In the genomic region with DNA sequence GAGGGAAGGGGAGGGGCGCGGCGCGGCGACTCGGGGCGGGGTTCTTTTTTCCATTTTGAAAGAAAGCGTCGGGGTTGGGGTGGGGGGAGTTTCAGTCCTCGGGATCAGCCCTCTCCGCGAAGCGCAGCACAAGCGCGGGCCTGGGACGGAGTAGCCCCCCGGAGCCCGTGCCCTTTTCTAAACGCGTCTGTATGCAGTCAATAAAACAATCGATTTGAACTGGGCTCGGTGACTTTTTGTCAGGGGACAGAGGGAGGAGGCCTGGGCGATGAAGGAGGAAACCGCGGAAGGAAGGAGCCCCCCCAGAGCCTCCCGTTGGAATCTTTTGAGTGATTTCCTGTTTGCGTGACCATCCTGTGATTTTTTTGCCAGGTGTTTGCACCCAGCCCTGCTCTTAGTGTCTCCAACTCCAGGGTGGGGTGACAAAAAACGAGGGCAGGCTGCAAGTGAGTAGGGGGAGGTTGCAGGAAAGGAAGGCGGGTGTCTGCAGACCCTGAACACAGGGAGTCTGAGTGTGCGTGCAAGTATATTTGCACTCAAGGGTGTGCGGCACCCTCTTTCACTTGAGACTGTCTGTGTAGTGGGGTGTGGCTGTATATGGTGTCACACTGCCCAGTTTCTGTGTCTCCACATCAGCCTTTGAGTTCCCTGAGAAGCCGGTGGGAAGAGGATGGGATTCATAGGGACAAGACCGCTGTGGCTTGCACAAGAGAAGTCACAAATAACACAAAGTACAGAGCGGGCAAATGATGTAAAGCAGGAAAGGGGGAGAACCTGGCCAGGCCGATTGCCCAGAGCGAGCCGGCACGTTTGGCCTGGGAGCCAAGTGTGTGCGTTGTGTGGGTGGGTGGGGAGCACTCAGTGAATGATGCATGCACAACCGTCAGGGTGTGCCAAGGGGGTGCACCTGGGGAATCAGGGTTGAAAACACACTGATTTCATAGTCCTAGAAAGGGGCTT, we compare ENCODE assay signal across 7 cellular contexts. TPM values are rescaled to one million over a fixed set of nuclear protein-coding genes. Genes with fewer than 3 reads are reported as not detected.
DNase-seq lines count a peak whose midpoint lies in the region; ATAC-seq lines count a peak whose summit lies in the region.

No MANE protein-coding gene starts in this region.

- H3K27ac ChIP-seq in GM23248 (no peak overlapping the region), right cardiac atrium (ENCODE audit: low read length) (peak overlapping the region; percentile 62)

- in situ Hi-C loops in GM23248 (cut with MboI): no loop called here

- H3K79me2 ChIP-seq in GM23248 (ENCODE audit: insufficient read depth): no peaks in the 10 kb centered on the region

- H3K9me2 ChIP-seq in GM23248 (ENCODE audit: insufficient read depth): no peaks in the 10 kb centered on the region

- peak overlapping the region; percentile 82 for H3K4me3 Mint-ChIP-seq in T-helper 17 cell
- peak overlapping the region; percentile 48 for H3K4me3 Mint-ChIP-seq in stimulated activated memory B cell treated with anti-CD40 and anti-IgM and Interleukin-4, amounts not matched to agents 10 μg/mL and 1 μg/mL and 100 μg/mL, for 72 hours

- H3K36me3 ChIP-seq in GM23248 (ENCODE audit: low read depth): no peaks in the 10 kb centered on the region

- 14 to 22% methylated on average over 22 to 40 of the region's 40 CpGs for WGBS in GM23248 (ENCODE audit: low coverage in 1 of 2, low lambda C conversion rate in 2 of 2, missing lambda C conversion rate in 2 of 2), 2 experiments
- 8% methylated on average over 40 of the region's 40 CpGs for WGBS in right cardiac atrium

- no peaks in the 10 kb centered on the region for H4K20me1 ChIP-seq in GM23248 (ENCODE audit: insufficient read depth)

- H3K4me2 ChIP-seq in GM23248 (ENCODE audit: unreplicated experiment): peak overlapping the region; percentile 65

- no peaks in the 10 kb centered on the region; the same call in 1 of the 2 replicates for H3F3A ChIP-seq in GM23248 (ENCODE audit: insufficient read depth)

- peaks cover 89% of the 10 kb centered on the region for H3K27me3 Mint-ChIP-seq in T-helper 17 cell
- peaks cover 76% of the 10 kb centered on the region for H3K27me3 Mint-ChIP-seq in stimulated activated memory B cell treated with anti-CD40 and anti-IgM and Interleukin-4, amounts not matched to agents 10 μg/mL and 1 μg/mL and 100 μg/mL, for 72 hours

- H3K27me3 ChIP-seq in GM23248 (replicated peaks; ENCODE audit: insufficient read depth): peaks cover 25% of the 10 kb centered on the region
- no peaks in the 10 kb centered on the region for H3K27me3 ChIP-seq in right cardiac atrium (ENCODE audit: control insufficient read depth, insufficient read depth)

- peaks cover 19% of the 10 kb centered on the region for H3K4me1 Mint-ChIP-seq in T-helper 17 cell
- peaks cover 25% of the 10 kb centered on the region for H3K4me1 Mint-ChIP-seq in stimulated activated memory B cell treated with anti-CD40 and anti-IgM and Interleukin-4, amounts not matched to agents 10 μg/mL and 1 μg/mL and 100 μg/mL, for 72 hours

- DNase-seq in GM23248: peak; percentile 31
- no peak for DNase-seq in T-helper 17 cell
- DNase-seq in right cardiac atrium: peak in 2 of 3 donors; percentile 55 to 80
- DNase-seq in EL: no peak
- no peak for DNase-seq in superior temporal gyrus (ENCODE audit: extremely low spot score)

- H3K9me3 ChIP-seq in GM23248 (ENCODE audit: low read depth): no peaks in the 10 kb centered on the region
- no peaks in the 10 kb centered on the region for H3K9me3 ChIP-seq in T-helper 17 cell (ENCODE audit: control insufficient read depth, low read length, poor library complexity, severe bottlenecking)
- H3K9me3 ChIP-seq in right cardiac atrium (ENCODE audit: control insufficient read depth, low read length): no peaks in the 10 kb centered on the region

- peak overlapping the region; percentile 63 for H3K4me3 ChIP-seq in GM23248
- peak overlapping the region; percentile 64 for H3K4me3 ChIP-seq in right cardiac atrium (ENCODE audit: low read length)

- H3K4me1 ChIP-seq in GM23248 (ENCODE audit: insufficient read depth) (peaks cover 6% of the 10 kb centered on the region; the same call in 1 of the 2 replicates), right cardiac atrium (ENCODE audit: control insufficient read depth, insufficient read depth, low read length) (peaks cover 4% of the 10 kb centered on the region)

- H3K27ac Mint-ChIP-seq in T-helper 17 cell: no peak overlapping the region
- H3K27ac Mint-ChIP-seq in stimulated activated memory B cell treated with anti-CD40 and anti-IgM and Interleukin-4, amounts not matched to agents 10 μg/mL and 1 μg/mL and 100 μg/mL, for 72 hours: no peak overlapping the region

- intact Hi-C loops in right cardiac atrium (cut with DNase I): loop anchor here in 1 of 4 donors (5.0 to 10.0 kb wide), 2 partner anchors 35 to 108 kb away; a partner anchor contains a TSS

- H3K9me3 Mint-ChIP-seq in stimulated activated memory B cell treated with anti-CD40 and anti-IgM and Interleukin-4, amounts not matched to agents 10 μg/mL and 1 μg/mL and 100 μg/mL, for 72 hours: no peaks in the 10 kb centered on the region

- peak overlapping the region; percentile 67 for H2AFZ ChIP-seq in GM23248

- peak overlapping the region; percentile 66 for H3K9ac ChIP-seq in GM23248

- no peak for ATAC-seq in T-helper 17 cell
- peak; percentile 27 to 44 for ATAC-seq in right cardiac atrium
- no peak for ATAC-seq in stimulated activated memory B cell treated with anti-CD40 and anti-IgM and Interleukin-4, amounts not matched to agents 10 μg/mL and 1 μg/mL and 100 μg/mL, for 72 hours
- ATAC-seq in GM21576 (IDR thresholded peaks at IDR 0.05; ENCODE audit: unreplicated experiment): no peak

- H3K36me3 Mint-ChIP-seq in T-helper 17 cell (ENCODE audit: low read depth): peaks cover 7% of the 10 kb centered on the region
- no peaks in the 10 kb centered on the region for H3K36me3 Mint-ChIP-seq in stimulated activated memory B cell treated with anti-CD40 and anti-IgM and Interleukin-4, amounts not matched to agents 10 μg/mL and 1 μg/mL and 100 μg/mL, for 72 hours

RNA-seq across cellular contexts. Expression of a gene that starts 6.5 kb away (rescaled TPM):
- not detected in 2 replicates for total RNA-seq in GM23248 (2014; rRNA removed; shearing (Covaris generic))
- polyA plus RNA-seq in GM23248 (2016; fragmentation: Nextera tagmentation; extraction: Ambion mirVana) (0.20 TPM in 1 of 2 replicates, not detected in the other), right cardiac atrium (2.1 TPM)
- total RNA-seq in T-helper 17 cell (not detected), right cardiac atrium (1 to 10 TPM in 2 of 4 donors, under 1 TPM in 2; 0.71 to 2.8 (median 1.7) TPM)

RNA-seq across cellular contexts. Expression of a gene that starts 36.6 kb away (rescaled TPM):
- total RNA-seq in GM23248 (2014; rRNA removed; shearing (Covaris generic)): 110 and 127 TPM in 2 replicates
- polyA plus RNA-seq in GM23248 (2016; fragmentation: Nextera tagmentation; extraction: Ambion mirVana): 124 and 125 TPM in 2 replicates
- total RNA-seq in T-helper 17 cell: not detected
- 10 to 100 TPM; 21.6 to 33.5 (median 24.7) TPM for total RNA-seq in right cardiac atrium
- 29.5 TPM for polyA plus RNA-seq in right cardiac atrium

RNA-seq across cellular contexts. Expression of a gene that starts 54.5 kb away (rescaled TPM):
- not detected in 2 replicates for total RNA-seq in GM23248 (2014; rRNA removed; shearing (Covaris generic))
- polyA plus RNA-seq in GM23248 (2016; fragmentation: Nextera tagmentation; extraction: Ambion mirVana) (not detected in 2 replicates), right cardiac atrium (not detected)
- total RNA-seq in T-helper 17 cell (1 to 10 TPM in 1 of 2 donors, not detected in 1; 1.0 TPM), right cardiac atrium (not detected)

Comparison
In these comparisons a context has a peak if more than half of its experiments do, and no peak if none do; other contexts are left out.
1. DNase-seq: peak in GM23248 (single experiment) and right cardiac atrium (2 of 3); none in T-helper 17 cell (0 of 3), EL (single experiment) and superior temporal gyrus (single experiment).
2. ATAC-seq: peak in right cardiac atrium (2 of 2); none in T-helper 17 cell (single experiment), stimulated activated memory B cell treated with anti-CD40 and anti-IgM and Interleukin-4, amounts not matched to agents 10 μg/mL and 1 μg/mL and 100 μg/mL, for 72 hours (single experiment) and GM21576 (single experiment).
3. RNA of a gene that starts 36.6 kb away (total RNA-seq): 110 to 127 TPM in GM23248 and 21.6 to 33.5 TPM in right cardiac atrium; not detected in T-helper 17 cell; every median in the first group is over 10 times any median in the second.